ENCODE assay signal across 23 cellular contexts in genomic region chr1:243435824-243436223, GRCh38.
"Had no signal": no experiment of that assay in that cellular context is flagged by ENCODE, and none has a peak within 500 bp of the region (broad histone marks: within the 10 kb centered on the region; RNA-seq: fewer than 3 reads in every experiment).

No MANE protein-coding gene starts in this region.

- H3K9me3 Mint-ChIP-seq: activated naive CD4-positive, alpha-beta T cell treated with anti-CD3 and anti-CD28 coated beads, Interleukin-2, amount 50 U/mL, for 72 hours; activated T-cell treated with anti-CD3 and anti-CD28 coated beads, Interleukin-2, amount 50 U/mL, for 24 hours; activated T-helper 17 cell treated with anti-CD3 and anti-CD28 coated beads, Interleukin-2, amount 50 U/mL, for 72 hours; central memory CD8-positive, alpha-beta T cell; memory B cell; natural killer cell treated with Interleukin-12 subunit alpha and Interleukin-12 subunit beta and Interleukin-15 and Interleukin-18, amount 100 ng/mL, for 72 hours; stimulated activated naive CD8-positive, alpha-beta T cell treated with anti-CD3 and anti-CD28 coated beads, Interleukin-15, Interleukin-2, amounts not matched to agents 100 ng/mL and 50 ng/mL, for 24 hours had no signal

- H3K9me3 ChIP-seq: adrenal gland, ascending aorta, esophagus squamous epithelium, heart right ventricle, neutrophil, ovary, psoas muscle, thyroid gland had no signal

- H3K4me1 Mint-ChIP-seq: activated T-helper 17 cell treated with anti-CD3 and anti-CD28 coated beads, Interleukin-2, amount 50 U/mL, for 72 hours; central memory CD8-positive, alpha-beta T cell; memory B cell had no signal

- H3K27me3 ChIP-seq: adrenal gland, ascending aorta, brain microvascular endothelial cell, esophagus squamous epithelium, heart right ventricle, neutrophil, ovary, thyroid gland had no signal

- H3K36me3 Mint-ChIP-seq: activated naive CD4-positive, alpha-beta T cell treated with anti-CD3 and anti-CD28 coated beads, Interleukin-2, amount 50 U/mL, for 72 hours; natural killer cell treated with Interleukin-12 subunit alpha and Interleukin-12 subunit beta and Interleukin-15 and Interleukin-18, amount 100 ng/mL, for 72 hours had no signal

- H3K27ac Mint-ChIP-seq: activated naive CD4-positive, alpha-beta T cell treated with anti-CD3 and anti-CD28 coated beads, Interleukin-2, amount 50 U/mL, for 72 hours; activated T-cell treated with anti-CD3 and anti-CD28 coated beads, Interleukin-2, amount 50 U/mL, for 24 hours; activated T-helper 17 cell treated with anti-CD3 and anti-CD28 coated beads, Interleukin-2, amount 50 U/mL, for 72 hours; memory B cell; natural killer cell treated with Interleukin-12 subunit alpha and Interleukin-12 subunit beta and Interleukin-15 and Interleukin-18, amount 100 ng/mL, for 72 hours; stimulated activated naive CD8-positive, alpha-beta T cell treated with anti-CD3 and anti-CD28 coated beads, Interleukin-15, Interleukin-2, amounts not matched to agents 100 ng/mL and 50 ng/mL, for 24 hours had no signal

- H3K4me1 ChIP-seq: adrenal gland, ascending aorta, heart right ventricle, psoas muscle, thyroid gland had no signal

- DNase-seq: activated CD4-positive, alpha-beta T cell treated with anti-CD3 and anti-CD28 coated beads for 1 hour; activated T-cell treated with anti-CD3 and anti-CD28 coated beads, Interleukin-2, amount 50 U/mL, for 24 hours; adrenal gland; brain microvascular endothelial cell; effector memory CD4-positive, alpha-beta T cell; esophagus squamous epithelium; heart right ventricle; islet precursor cell; left cardiac atrium; ovary; psoas muscle; right cardiac atrium; stimulated activated CD4-positive, alpha-beta T cell treated with anti-CD3 and anti-CD28 coated beads, Interleukin-12 subunit alpha, Interleukin-12 subunit beta, amount 100 ng/mL, for 4 hours; substantia nigra; thyroid gland had no signal

- H3K4me3 ChIP-seq: adrenal gland, ascending aorta, esophagus squamous epithelium, heart right ventricle, ovary, psoas muscle, thyroid gland had no signal

- ATAC-seq: activated naive CD4-positive, alpha-beta T cell treated with anti-CD3 and anti-CD28 coated beads, Interleukin-2, amount 50 U/mL, for 72 hours; activated T-helper 17 cell treated with anti-CD3 and anti-CD28 coated beads, Interleukin-2, amount 50 U/mL, for 72 hours; heart right ventricle; left cardiac atrium; natural killer cell treated with Interleukin-12 subunit alpha and Interleukin-12 subunit beta and Interleukin-15 and Interleukin-18, amount 100 ng/mL, for 72 hours; psoas muscle; right cardiac atrium had no signal

- H3K27me3 Mint-ChIP-seq: activated T-cell treated with anti-CD3 and anti-CD28 coated beads, Interleukin-2, amount 50 U/mL, for 24 hours; activated T-helper 17 cell treated with anti-CD3 and anti-CD28 coated beads, Interleukin-2, amount 50 U/mL, for 72 hours; central memory CD8-positive, alpha-beta T cell; memory B cell; natural killer cell treated with Interleukin-12 subunit alpha and Interleukin-12 subunit beta and Interleukin-15 and Interleukin-18, amount 100 ng/mL, for 72 hours; stimulated activated naive CD8-positive, alpha-beta T cell treated with anti-CD3 and anti-CD28 coated beads, Interleukin-15, Interleukin-2, amounts not matched to agents 100 ng/mL and 50 ng/mL, for 24 hours had no signal

- H3K4me3 Mint-ChIP-seq: activated T-cell treated with anti-CD3 and anti-CD28 coated beads, Interleukin-2, amount 50 U/mL, for 24 hours; activated T-helper 17 cell treated with anti-CD3 and anti-CD28 coated beads, Interleukin-2, amount 50 U/mL, for 72 hours; central memory CD8-positive, alpha-beta T cell; memory B cell; natural killer cell treated with Interleukin-12 subunit alpha and Interleukin-12 subunit beta and Interleukin-15 and Interleukin-18, amount 100 ng/mL, for 72 hours; stimulated activated naive CD8-positive, alpha-beta T cell treated with anti-CD3 and anti-CD28 coated beads, Interleukin-15, Interleukin-2, amounts not matched to agents 100 ng/mL and 50 ng/mL, for 24 hours had no signal

- H3K36me3 ChIP-seq: adrenal gland, ascending aorta, brain microvascular endothelial cell, neutrophil, ovary had no signal

- H3K27ac ChIP-seq: adrenal gland, ascending aorta, brain microvascular endothelial cell, esophagus squamous epithelium, heart right ventricle, neutrophil, ovary, psoas muscle, thyroid gland had no signal
